ENCODE assay signal across 25 cellular contexts in the genomic region with DNA sequence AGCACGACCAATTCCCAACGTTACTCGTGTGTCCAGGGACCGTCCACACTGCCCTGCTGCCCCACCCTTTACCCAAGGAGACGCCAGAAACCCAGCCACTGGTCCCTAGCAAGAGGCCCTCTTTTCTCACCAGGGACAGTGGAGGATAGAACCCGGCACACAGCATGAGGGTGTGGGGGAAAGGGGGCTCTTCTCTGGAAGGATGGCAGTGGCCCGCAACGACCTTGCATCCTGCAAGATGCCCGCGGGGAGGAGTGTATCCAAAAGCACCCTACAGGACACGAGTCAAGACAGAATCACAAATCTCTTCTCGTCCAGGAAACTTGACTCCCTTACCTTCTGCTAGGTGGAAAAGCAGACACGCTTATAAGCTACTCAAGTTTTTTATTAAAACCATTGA.
DNase-seq lines count a peak whose midpoint lies in the region; ATAC-seq and TF ChIP-seq lines count a peak whose summit lies in the region.
"Had no signal": no experiment of that assay in that cellular context is flagged by ENCODE, and none has a peak within 500 bp of the region (broad histone marks: within the 10 kb centered on the region; RNA-seq: fewer than 3 reads in every experiment).

No MANE protein-coding gene starts in this region.

- no peaks in the 10 kb centered on the region for H3K27me3 Mint-ChIP-seq in activated T-cell treated with anti-CD3 and anti-CD28 coated beads, Interleukin-2, amount 50 U/mL, for 24 hours
- no peaks in the 10 kb centered on the region for H3K27me3 Mint-ChIP-seq in CD4-positive, CD25-positive, alpha-beta regulatory T cell
- H3K27me3 Mint-ChIP-seq in brain (no peaks in the 10 kb centered on the region), nephron progenitor cell (ENCODE audit: low read depth, poor library complexity) (no peaks in the 10 kb centered on the region)

- no peak for ATAC-seq in CD4-positive, CD25-positive, alpha-beta regulatory T cell (ENCODE audit: low read depth in 2 of 2)
- ATAC-seq: HCT116 had no signal

- peaks cover 5% of the 10 kb centered on the region for H3K36me3 ChIP-seq in CD4-positive, CD25-positive, alpha-beta regulatory T cell (ENCODE audit: control insufficient read depth, insufficient read depth, low read length)
- H3K36me3 ChIP-seq: suprapubic skin, uterus had no signal

- H3K36me3 Mint-ChIP-seq in activated T-cell treated with anti-CD3 and anti-CD28 coated beads, Interleukin-2, amount 50 U/mL, for 24 hours (ENCODE audit: low read depth) = peaks cover 58% of the 10 kb centered on the region
- peaks cover 10% of the 10 kb centered on the region for H3K36me3 Mint-ChIP-seq in CD4-positive, CD25-positive, alpha-beta regulatory T cell
- H3K36me3 Mint-ChIP-seq in brain = peaks cover 33% of the 10 kb centered on the region
- H3K36me3 Mint-ChIP-seq in nephron progenitor cell (ENCODE audit: low read depth) = peaks cover 33% of the 10 kb centered on the region

- no peaks in the 10 kb centered on the region for H3K27me3 ChIP-seq in CD4-positive, CD25-positive, alpha-beta regulatory T cell (ENCODE audit: control insufficient read depth, insufficient read depth, low read length)
- H3K27me3 ChIP-seq: suprapubic skin, uterus had no signal

- H3K4me3 ChIP-seq in CD4-positive, CD25-positive, alpha-beta regulatory T cell (ENCODE audit: low read depth, low read length) = no peak overlapping the region
- H3K4me3 ChIP-seq: lung, skin epidermis, suprapubic skin, uterus had no signal

- peaks cover 66% of the 10 kb centered on the region for H3K4me1 ChIP-seq in CD4-positive, CD25-positive, alpha-beta regulatory T cell (ENCODE audit: control insufficient read depth, insufficient read depth, low read length, poor library complexity, severe bottlenecking)

- peak overlapping the region; percentile 78 for H3K27ac Mint-ChIP-seq in activated T-cell treated with anti-CD3 and anti-CD28 coated beads, Interleukin-2, amount 50 U/mL, for 24 hours
- peak overlapping the region in 2 of 3 donors; percentile 42 to 60 for H3K27ac Mint-ChIP-seq in CD4-positive, CD25-positive, alpha-beta regulatory T cell
- peak overlapping the region in 3 of 5 experiments; percentile 24 to 90 (median 84) for H3K27ac Mint-ChIP-seq in brain
- peak overlapping the region; percentile 82 for H3K27ac Mint-ChIP-seq in nephron progenitor cell
- H3K27ac Mint-ChIP-seq: T-helper 1 cell treated with Interleukin-12 subunit alpha and Interleukin-12 subunit beta and Interleukin-4 antibody, amounts not matched to agents 30 μg/mL and 1 μg/mL, for 36 hours had no signal

- H3K4me3 Mint-ChIP-seq in activated T-cell treated with anti-CD3 and anti-CD28 coated beads, Interleukin-2, amount 50 U/mL, for 24 hours = no peak overlapping the region
- peak overlapping the region in 2 of 4 donors; percentile 29 to 46 for H3K4me3 Mint-ChIP-seq in CD4-positive, CD25-positive, alpha-beta regulatory T cell
- H3K4me3 Mint-ChIP-seq in brain (peak overlapping the region in 2 of 5 experiments; percentile 37 to 42), nephron progenitor cell (no peak overlapping the region)
- H3K4me3 Mint-ChIP-seq: T-helper 1 cell treated with Interleukin-12 subunit alpha and Interleukin-12 subunit beta and Interleukin-4 antibody, amounts not matched to agents 30 μg/mL and 1 μg/mL, for 36 hours had no signal

- H3K9me3 ChIP-seq in CD4-positive, CD25-positive, alpha-beta regulatory T cell (ENCODE audit: control insufficient read depth in 2 of 2, low read length in 2 of 2) = no peaks in the 10 kb centered on the region
- H3K9me3 ChIP-seq: suprapubic skin, uterus had no signal

- H3K9me3 Mint-ChIP-seq in activated T-cell treated with anti-CD3 and anti-CD28 coated beads, Interleukin-2, amount 50 U/mL, for 24 hours = no peaks in the 10 kb centered on the region
- peaks cover 0 to 2% (median 0%) of the 10 kb centered on the region in 7 donors for H3K9me3 Mint-ChIP-seq in CD4-positive, CD25-positive, alpha-beta regulatory T cell
- H3K9me3 Mint-ChIP-seq in brain (peaks cover 0 to 8% (median 4%) of the 10 kb centered on the region in 5 experiments), nephron progenitor cell (peaks cover 10% of the 10 kb centered on the region)
- H3K9me3 Mint-ChIP-seq: T-helper 1 cell treated with Interleukin-12 subunit alpha and Interleukin-12 subunit beta and Interleukin-4 antibody, amounts not matched to agents 30 μg/mL and 1 μg/mL, for 36 hours had no signal

- no peak for TF ChIP-seq CTCF in brain (conservative IDR thresholded peaks at IDR 0.05)
- no peak for TF ChIP-seq CTCF in nephron progenitor cell (IDR thresholded peaks at IDR 0.05)

- H3K4me1 Mint-ChIP-seq in activated T-cell treated with anti-CD3 and anti-CD28 coated beads, Interleukin-2, amount 50 U/mL, for 24 hours (ENCODE audit: low read depth) = peaks cover 78% of the 10 kb centered on the region
- H3K4me1 Mint-ChIP-seq in CD4-positive, CD25-positive, alpha-beta regulatory T cell = peaks cover 27 to 90% (median 64%) of the 10 kb centered on the region in 4 donors
- H3K4me1 Mint-ChIP-seq in brain (peaks cover 71% of the 10 kb centered on the region), nephron progenitor cell (peaks cover 60% of the 10 kb centered on the region)

- H3K27ac ChIP-seq in CD4-positive, CD25-positive, alpha-beta regulatory T cell (ENCODE audit: insufficient read depth, low read length, poor library complexity, severe bottlenecking) = no peak overlapping the region
- H3K27ac ChIP-seq: HL-60, suprapubic skin, uterus had no signal

- DNase-seq in activated T-cell treated with anti-CD3 and anti-CD28 coated beads, Interleukin-2, amount 50 U/mL, for 24 hours = no peak
- DNase-seq in activated T-cell treated with anti-CD3 and anti-CD28 coated beads for 4 hours (no peak), nephron progenitor cell (no peak), NCI-H69 (lab: John Stamatoyannopoulos, UW) (no peak), NCI-H2029 (lab: John Stamatoyannopoulos, UW) (no peak)
- DNase-seq in CD4-positive, CD25-positive, alpha-beta regulatory T cell = no peak
- no peak for DNase-seq in effector CD4-positive, alpha-beta T cell
- DNase-seq: activated CD4-positive, alpha-beta T cell treated with anti-CD3 and anti-CD28 coated beads for 48 hours; activated CD8-positive, alpha-beta memory T cell treated with anti-CD3 and anti-CD28 coated beads, Interleukin-2, amount 50 U/mL, for 4 hours; activated effector memory CD4-positive, alpha-beta T cell treated with anti-CD3 and anti-CD28 coated beads, Interleukin-2, amount 50 U/mL, for 16 hours; amygdala; cortex of kidney; DMS153; NCI-H1694 treated with DMSO at 0.1 percent for 48 hours; NCI-H748 treated with DMSO at 0.1 percent for 48 hours; RPMI8226; stimulated activated CD4-positive, alpha-beta T cell treated with anti-CD3 and anti-CD28 coated beads, Interleukin-1b, Interleukin-23, amount 100 ng/mL, for 48 hours; uterus had no signal
